29 cellular contexts compared by ENCODE assay signal in genomic region chr11:16832193-16832539, GRCh38.
"Had no signal": no experiment of that assay in that cellular context is flagged by ENCODE, and none has a peak within 500 bp of the region (broad histone marks: within the 10 kb centered on the region; RNA-seq: fewer than 3 reads in every experiment).

No MANE protein-coding gene starts in this region.

- H3K27me3 Mint-ChIP-seq: progenitor cell of endocrine pancreas; stimulated activated naive B cell treated with anti-CD40 and anti-IgM and Interleukin-4, amounts not matched to agents 10 μg/mL and 1 μg/mL and 100 μg/mL, for 72 hours had no signal

- H3K9me3 ChIP-seq: ovary, psoas muscle, right lobe of liver, sigmoid colon, stomach, thoracic aorta, tibial artery, transverse colon, upper lobe of left lung, vagina had no signal

- H3K4me3 ChIP-seq: ovary, psoas muscle, right lobe of liver, sigmoid colon, stomach, thoracic aorta, tibial artery, transverse colon, upper lobe of left lung, vagina had no signal

- FAIRE-seq: small intestine, urothelium cell line had no signal

- H3K27ac ChIP-seq: ovary, parathyroid adenoma, psoas muscle, right lobe of liver, sigmoid colon, stomach, thoracic aorta, tibial artery, transverse colon, upper lobe of left lung, vagina had no signal

- H3K4me1 ChIP-seq: parathyroid adenoma, psoas muscle, right lobe of liver, sigmoid colon, tibial artery, transverse colon, upper lobe of left lung, vagina had no signal

- H3K4me3 Mint-ChIP-seq: naive thymus-derived CD8-positive, alpha-beta T cell; natural killer cell treated with Interleukin-12 subunit alpha and Interleukin-12 subunit beta and Interleukin-15 and Interleukin-18, amount 100 ng/mL, for 72 hours; nephron progenitor cell; neural crest cell; stimulated activated effector memory CD8-positive, alpha-beta T cell treated with anti-CD3 and anti-CD28 coated beads, Interleukin-12 subunit alpha, Interleukin-12 subunit beta, amount 100 ng/mL, for 72 hours; stimulated activated naive B cell treated with anti-CD40 and anti-IgM and Interleukin-4, amounts not matched to agents 10 μg/mL and 1 μg/mL and 100 μg/mL, for 72 hours; stimulated activated naive CD8-positive, alpha-beta T cell treated with anti-CD3 and anti-CD28 coated beads, Interleukin-15, Interleukin-2, amounts not matched to agents 100 ng/mL and 50 ng/mL, for 24 hours had no signal

- H3K4me1 Mint-ChIP-seq: naive thymus-derived CD8-positive, alpha-beta T cell; stimulated activated naive B cell treated with anti-CD40 and anti-IgM and Interleukin-4, amounts not matched to agents 10 μg/mL and 1 μg/mL and 100 μg/mL, for 72 hours had no signal

- H3K9me3 Mint-ChIP-seq: naive thymus-derived CD8-positive, alpha-beta T cell; natural killer cell treated with Interleukin-12 subunit alpha and Interleukin-12 subunit beta and Interleukin-15 and Interleukin-18, amount 100 ng/mL, for 72 hours; nephron progenitor cell; neural crest cell; stimulated activated effector memory CD8-positive, alpha-beta T cell treated with anti-CD3 and anti-CD28 coated beads, Interleukin-12 subunit alpha, Interleukin-12 subunit beta, amount 100 ng/mL, for 72 hours; stimulated activated naive CD8-positive, alpha-beta T cell treated with anti-CD3 and anti-CD28 coated beads, Interleukin-15, Interleukin-2, amounts not matched to agents 100 ng/mL and 50 ng/mL, for 24 hours had no signal

- H3K36me3 Mint-ChIP-seq: naive thymus-derived CD8-positive, alpha-beta T cell; natural killer cell treated with Interleukin-12 subunit alpha and Interleukin-12 subunit beta and Interleukin-15 and Interleukin-18, amount 100 ng/mL, for 72 hours had no signal

- H3K9ac ChIP-seq: parathyroid adenoma had no signal

- H2AFZ ChIP-seq: parathyroid adenoma had no signal

- ATAC-seq: naive thymus-derived CD8-positive, alpha-beta T cell; natural killer cell treated with Interleukin-12 subunit alpha and Interleukin-12 subunit beta and Interleukin-15 and Interleukin-18, amount 100 ng/mL, for 72 hours; psoas muscle; right cardiac atrium; right lobe of liver; stimulated activated effector memory CD8-positive, alpha-beta T cell treated with anti-CD3 and anti-CD28 coated beads, Interleukin-12 subunit alpha, Interleukin-12 subunit beta, amount 100 ng/mL, for 72 hours; stimulated activated naive B cell treated with anti-CD40 and anti-IgM and Interleukin-4, amounts not matched to agents 10 μg/mL and 1 μg/mL and 100 μg/mL, for 72 hours had no signal

- H3K79me2 ChIP-seq: parathyroid adenoma had no signal

- H3K27me3 ChIP-seq: ovary, right lobe of liver, sigmoid colon, stomach, tibial artery, transverse colon, upper lobe of left lung, vagina had no signal

- H3K36me3 ChIP-seq: ovary, sigmoid colon, thoracic aorta, upper lobe of left lung, vagina had no signal

- H3K27ac Mint-ChIP-seq: naive thymus-derived CD8-positive, alpha-beta T cell; natural killer cell treated with Interleukin-12 subunit alpha and Interleukin-12 subunit beta and Interleukin-15 and Interleukin-18, amount 100 ng/mL, for 72 hours; nephron progenitor cell; progenitor cell of endocrine pancreas; stimulated activated effector memory CD8-positive, alpha-beta T cell treated with anti-CD3 and anti-CD28 coated beads, Interleukin-12 subunit alpha, Interleukin-12 subunit beta, amount 100 ng/mL, for 72 hours; stimulated activated naive CD8-positive, alpha-beta T cell treated with anti-CD3 and anti-CD28 coated beads, Interleukin-15, Interleukin-2, amounts not matched to agents 100 ng/mL and 50 ng/mL, for 24 hours had no signal

- DNase-seq: naive thymus-derived CD8-positive, alpha-beta T cell; nephron progenitor cell; occipital lobe; ovary; posterior cingulate gyrus; psoas muscle; right cardiac atrium; right lobe of liver; sigmoid colon; small intestine; stimulated activated CD4-positive, alpha-beta T cell treated with anti-CD3 and anti-CD28 coated beads, Interleukin-15, amount 100 ng/mL, for 24 hours; stimulated activated CD4-positive, alpha-beta T cell treated with anti-CD3 and anti-CD28 coated beads, Interleukin-2, amount 100 ng/mL, for 24 hours; stimulated activated CD4-positive, alpha-beta T cell treated with anti-CD3 and anti-CD28 coated beads, Interleukin-2, amount 100 ng/mL, for 48 hours; stimulated activated CD4-positive, alpha-beta T cell treated with anti-CD3 and anti-CD28 coated beads, Interleukin-4, amount 100 ng/mL, for 24 hours; stimulated activated naive B cell treated with anti-CD40 and anti-IgM and Interleukin-4, amounts not matched to agents 10 μg/mL and 1 μg/mL and 100 μg/mL, for 72 hours; stimulated activated naive CD4-positive, alpha-beta T cell treated with Interleukin-2 at 50 U/mL for 16 hours; stomach; tibial artery; transverse colon; upper lobe of left lung had no signal
